In genomic region chr12:121970901-121971300, GRCh38 we compare ENCODE assay signal across 20 cellular contexts.
"Had no signal": no experiment of that assay in that cellular context is flagged by ENCODE, and none has a peak within 500 bp of the region (broad histone marks: within the 10 kb centered on the region; RNA-seq: fewer than 3 reads in every experiment).

No MANE protein-coding gene starts in this region.

- ATAC-seq: activated CD8-positive, alpha-beta T cell treated with anti-CD3 and anti-CD28 coated beads for 36 hours; gastroesophageal sphincter; left lung had no signal

- H3K4me1 ChIP-seq: prostate gland, sigmoid colon, stomach, upper lobe of left lung had no signal

- H3K27ac ChIP-seq: gastroesophageal sphincter, left lung, prostate gland, sigmoid colon, spleen, stomach, testis, upper lobe of left lung had no signal

- H3K36me3 ChIP-seq: gastroesophageal sphincter, left lung, prostate gland, sigmoid colon, stomach, upper lobe of left lung had no signal

- H3K4me3 Mint-ChIP-seq: activated B cell treated with CpG ODN at 0.5 μM for 24 hours; activated CD8-positive, alpha-beta T cell treated with anti-CD3 and anti-CD28 coated beads for 36 hours; activated naive CD8-positive, alpha-beta T cell treated with anti-CD3 and anti-CD28 coated beads for 36 hours; brain; memory B cell; nephron; T-helper 2 cell treated with Interferon-gamma antibody and Interleukin-4, amounts not matched to agents 5 μg/mL and 100 μg/mL, for 36 hours had no signal

- H3K27me3 Mint-ChIP-seq: activated B cell treated with CpG ODN at 0.5 μM for 24 hours; activated CD8-positive, alpha-beta T cell treated with anti-CD3 and anti-CD28 coated beads for 36 hours; activated naive CD8-positive, alpha-beta T cell treated with anti-CD3 and anti-CD28 coated beads for 36 hours; memory B cell had no signal

- DNase-seq: activated B cell treated with CpG ODN at 0.5 μM for 24 hours; activated CD4-positive, alpha-beta T cell treated with anti-CD3 and anti-CD28 coated beads for 48 hours; activated CD8-positive, alpha-beta T cell treated with anti-CD3 and anti-CD28 coated beads for 36 hours; activated naive CD8-positive, alpha-beta T cell treated with anti-CD3 and anti-CD28 coated beads for 36 hours; activated T-cell treated with anti-CD3 and anti-CD28 coated beads, Interleukin-2, amount 50 U/mL, for 48 hours; erythroblast; islet precursor cell; left lung; sigmoid colon; spleen; stimulated activated CD4-positive, alpha-beta T cell treated with anti-CD3 and anti-CD28 coated beads, Interleukin-1b, Interleukin-23, amount 100 ng/mL, for 48 hours; stomach; testis; upper lobe of left lung had no signal

- H3K9me3 ChIP-seq: gastroesophageal sphincter, prostate gland, sigmoid colon, testis had no signal

- H3K27ac Mint-ChIP-seq: activated B cell treated with CpG ODN at 0.5 μM for 24 hours; activated CD8-positive, alpha-beta T cell treated with anti-CD3 and anti-CD28 coated beads for 36 hours; activated naive CD8-positive, alpha-beta T cell treated with anti-CD3 and anti-CD28 coated beads for 36 hours; brain; memory B cell; nephron; T-helper 2 cell treated with Interferon-gamma antibody and Interleukin-4, amounts not matched to agents 5 μg/mL and 100 μg/mL, for 36 hours had no signal

- H3K27me3 ChIP-seq: gastroesophageal sphincter, left lung, sigmoid colon, spleen, stomach, testis, upper lobe of left lung had no signal

- H3K4me3 ChIP-seq: gastroesophageal sphincter, left lung, prostate gland, sigmoid colon, spleen, stomach, testis, upper lobe of left lung had no signal
